In the genomic region with DNA sequence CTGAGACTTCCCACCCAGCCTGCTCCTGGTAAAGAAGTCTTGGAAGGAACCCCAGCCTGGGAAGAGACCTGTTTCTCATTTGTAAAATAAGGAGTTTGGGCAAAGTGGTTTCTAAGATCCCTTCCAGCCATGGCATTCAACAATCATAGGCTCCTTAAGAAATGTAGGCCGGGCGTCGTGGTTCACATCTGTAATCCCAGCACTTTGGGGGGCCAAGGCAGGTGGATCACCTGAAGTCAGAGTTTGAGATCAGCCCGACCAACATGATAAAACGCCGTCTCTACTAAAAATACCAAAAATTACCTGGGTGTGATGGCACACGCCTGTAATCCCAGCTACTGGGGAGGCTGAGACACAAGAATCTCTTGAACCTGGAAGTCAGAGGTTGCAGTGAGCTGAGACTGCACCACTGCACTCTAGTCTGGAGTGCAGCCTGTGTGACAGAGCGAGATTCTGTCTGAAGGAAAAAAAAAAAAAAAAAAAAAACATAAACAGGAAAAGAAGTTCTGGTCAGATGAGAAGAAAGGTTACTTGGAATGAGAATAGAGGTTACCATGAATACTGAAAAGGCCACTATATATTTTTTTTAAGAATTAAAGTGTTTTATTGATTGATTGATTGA, we compare ENCODE assay signal across 1 cellular context.
TF ChIP-seq lines count a peak whose summit lies in the region.

No MANE protein-coding gene starts in this region.

TF ChIP-seq in HCT116, 20 proteins besides CTCF, POLR2A, EP300 and RAD21 (continued from another document):
- TF ChIP-seq ELF1 (IDR thresholded peaks at IDR 0.05; ENCODE audit: borderline replicate concordance, low read depth) (no peak), ZFX (IDR thresholded peaks at IDR 0.05) (no peak), EZH2 (IDR thresholded peaks at IDR 0.05) (no peak), SP1 (IDR thresholded peaks at IDR 0.05; ENCODE audit: low read depth) (no peak), CEBPB (IDR thresholded peaks at IDR 0.05; ENCODE audit: low read depth) (no peak), TCF7L2 (IDR thresholded peaks at IDR 0.05; ENCODE audit: borderline replicate concordance, extremely low read depth, insufficient read depth, insufficient read length) (no peak), EGR1 (IDR thresholded peaks at IDR 0.05; ENCODE audit: low read depth) (no peak), EZH2phosphoT487 (IDR thresholded peaks at IDR 0.05; ENCODE audit: borderline replicate concordance) (no peak), JUND (IDR thresholded peaks at IDR 0.05) (no peak), FOSL1 (IDR thresholded peaks at IDR 0.05; ENCODE audit: low read depth) (no peak), YY1 (IDR thresholded peaks at IDR 0.05; ENCODE audit: extremely low read depth, insufficient replicate concordance, low read depth, low read length) (no peak), ZNF274 (IDR thresholded peaks at IDR 0.05; ENCODE audit: low read depth, low read length) (no peak)
- TF ChIP-seq, protein P1, sequence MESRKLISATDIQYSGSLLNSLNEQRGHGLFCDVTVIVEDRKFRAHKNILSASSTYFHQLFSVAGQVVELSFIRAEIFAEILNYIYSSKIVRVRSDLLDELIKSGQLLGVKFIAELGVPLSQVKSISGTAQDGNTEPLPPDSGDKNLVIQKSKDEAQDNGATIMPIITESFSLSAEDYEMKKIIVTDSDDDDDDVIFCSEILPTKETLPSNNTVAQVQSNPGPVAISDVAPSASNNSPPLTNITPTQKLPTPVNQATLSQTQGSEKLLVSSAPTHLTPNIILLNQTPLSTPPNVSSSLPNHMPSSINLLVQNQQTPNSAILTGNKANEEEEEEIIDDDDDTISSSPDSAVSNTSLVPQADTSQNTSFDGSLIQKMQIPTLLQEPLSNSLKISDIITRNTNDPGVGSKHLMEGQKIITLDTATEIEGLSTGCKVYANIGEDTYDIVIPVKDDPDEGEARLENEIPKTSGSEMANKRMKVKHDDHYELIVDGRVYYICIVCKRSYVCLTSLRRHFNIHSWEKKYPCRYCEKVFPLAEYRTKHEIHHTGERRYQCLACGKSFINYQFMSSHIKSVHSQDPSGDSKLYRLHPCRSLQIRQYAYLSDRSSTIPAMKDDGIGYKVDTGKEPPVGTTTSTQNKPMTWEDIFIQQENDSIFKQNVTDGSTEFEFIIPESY (IDR thresholded peaks at IDR 0.05; ENCODE audit: extremely low read depth, insufficient replicate concordance, low read length) = no peak
- TF ChIP-seq, protein P2, sequence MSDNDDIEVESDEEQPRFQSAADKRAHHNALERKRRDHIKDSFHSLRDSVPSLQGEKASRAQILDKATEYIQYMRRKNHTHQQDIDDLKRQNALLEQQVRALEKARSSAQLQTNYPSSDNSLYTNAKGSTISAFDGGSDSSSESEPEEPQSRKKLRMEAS (IDR thresholded peaks at IDR 0.05) = no peak
- TF ChIP-seq, protein P3, sequence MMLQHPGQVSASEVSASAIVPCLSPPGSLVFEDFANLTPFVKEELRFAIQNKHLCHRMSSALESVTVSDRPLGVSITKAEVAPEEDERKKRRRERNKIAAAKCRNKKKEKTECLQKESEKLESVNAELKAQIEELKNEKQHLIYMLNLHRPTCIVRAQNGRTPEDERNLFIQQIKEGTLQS (IDR thresholded peaks at IDR 0.05) = no peak
- TF ChIP-seq, protein P4, sequence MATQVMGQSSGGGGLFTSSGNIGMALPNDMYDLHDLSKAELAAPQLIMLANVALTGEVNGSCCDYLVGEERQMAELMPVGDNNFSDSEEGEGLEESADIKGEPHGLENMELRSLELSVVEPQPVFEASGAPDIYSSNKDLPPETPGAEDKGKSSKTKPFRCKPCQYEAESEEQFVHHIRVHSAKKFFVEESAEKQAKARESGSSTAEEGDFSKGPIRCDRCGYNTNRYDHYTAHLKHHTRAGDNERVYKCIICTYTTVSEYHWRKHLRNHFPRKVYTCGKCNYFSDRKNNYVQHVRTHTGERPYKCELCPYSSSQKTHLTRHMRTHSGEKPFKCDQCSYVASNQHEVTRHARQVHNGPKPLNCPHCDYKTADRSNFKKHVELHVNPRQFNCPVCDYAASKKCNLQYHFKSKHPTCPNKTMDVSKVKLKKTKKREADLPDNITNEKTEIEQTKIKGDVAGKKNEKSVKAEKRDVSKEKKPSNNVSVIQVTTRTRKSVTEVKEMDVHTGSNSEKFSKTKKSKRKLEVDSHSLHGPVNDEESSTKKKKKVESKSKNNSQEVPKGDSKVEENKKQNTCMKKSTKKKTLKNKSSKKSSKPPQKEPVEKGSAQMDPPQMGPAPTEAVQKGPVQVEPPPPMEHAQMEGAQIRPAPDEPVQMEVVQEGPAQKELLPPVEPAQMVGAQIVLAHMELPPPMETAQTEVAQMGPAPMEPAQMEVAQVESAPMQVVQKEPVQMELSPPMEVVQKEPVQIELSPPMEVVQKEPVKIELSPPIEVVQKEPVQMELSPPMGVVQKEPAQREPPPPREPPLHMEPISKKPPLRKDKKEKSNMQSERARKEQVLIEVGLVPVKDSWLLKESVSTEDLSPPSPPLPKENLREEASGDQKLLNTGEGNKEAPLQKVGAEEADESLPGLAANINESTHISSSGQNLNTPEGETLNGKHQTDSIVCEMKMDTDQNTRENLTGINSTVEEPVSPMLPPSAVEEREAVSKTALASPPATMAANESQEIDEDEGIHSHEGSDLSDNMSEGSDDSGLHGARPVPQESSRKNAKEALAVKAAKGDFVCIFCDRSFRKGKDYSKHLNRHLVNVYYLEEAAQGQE (IDR thresholded peaks at IDR 0.05; ENCODE audit: low read depth) = no peak
